Comparison of ENCODE assay signal across 12 cellular contexts in the genomic region with DNA sequence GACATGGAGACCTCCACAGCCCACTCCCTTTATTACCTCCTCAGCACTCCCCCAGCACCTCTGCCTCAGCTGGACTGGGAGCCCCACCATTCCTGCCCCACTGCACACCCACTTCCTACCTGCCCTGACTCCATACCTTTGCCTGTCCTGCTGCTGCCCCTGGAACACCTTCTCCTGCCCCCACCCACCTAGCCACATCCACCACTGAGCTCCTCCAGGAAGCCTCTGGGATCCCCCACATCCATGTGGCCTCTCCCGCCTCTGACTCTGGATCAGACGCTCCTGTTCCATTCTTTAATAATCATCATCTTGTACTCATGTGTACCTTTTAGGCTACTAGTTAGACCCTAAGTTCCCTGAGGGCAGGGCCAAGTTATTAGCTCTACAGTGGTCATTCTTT. TPM values are rescaled to one million over a fixed set of nuclear protein-coding genes. Genes with fewer than 3 reads are reported as not detected.
DNase-seq lines count a peak whose midpoint lies in the region; ATAC-seq and TF ChIP-seq lines count a peak whose summit lies in the region.
"Had no signal": no experiment of that assay in that cellular context is flagged by ENCODE, and none has a peak within 500 bp of the region (broad histone marks: within the 10 kb centered on the region; RNA-seq: fewer than 3 reads in every experiment).

No MANE protein-coding gene starts in this region.

- H3K27me3 ChIP-seq in thyroid gland, result no peaks in the 10 kb centered on the region
- H3K27me3 ChIP-seq: ascending aorta had no signal

- H3K4me1 ChIP-seq in thyroid gland, result peaks cover 59 to 66% of the 10 kb centered on the region in 2 donors

- no peak for TF ChIP-seq POLR2A in thyroid gland (IDR thresholded peaks at IDR 0.05)

- peaks cover 19% of the 10 kb centered on the region for H3K4me1 Mint-ChIP-seq in activated naive CD4-positive, alpha-beta T cell treated with anti-CD3 and anti-CD28 coated beads, Interleukin-2, amount 50 U/mL, for 24 hours

- no peaks in the 10 kb centered on the region for H3K36me3 ChIP-seq in thyroid gland

- ATAC-seq in HG03432 (IDR thresholded peaks at IDR 0.05; ENCODE audit: unreplicated experiment), result no peak
- no peak for ATAC-seq in HG03342 (IDR thresholded peaks at IDR 0.05; ENCODE audit: unreplicated experiment)
- no peak for ATAC-seq in GM19324 (IDR thresholded peaks at IDR 0.05; ENCODE audit: low FRiP score, unreplicated experiment)
- ATAC-seq: mucosa of descending colon had no signal

- H3K4me3 ChIP-seq in thyroid gland (replicated peaks in 1 of 3), result no peak overlapping the region
- H3K4me3 ChIP-seq: ascending aorta, mucosa of descending colon had no signal

- intact Hi-C loops in thyroid gland (cut with DNase I), result no loop called here

- DNase-seq in activated naive CD4-positive, alpha-beta T cell (lab: John Stamatoyannopoulos, UW), result no peak
- DNase-seq in mesenteric fat pad (ENCODE audit: low spot score) (peak; percentile 51), thyroid gland (no peak)
- DNase-seq: mucosa of descending colon, NCI-H2081, SK-N-SH had no signal

- H3K36me3 Mint-ChIP-seq in activated naive CD4-positive, alpha-beta T cell treated with anti-CD3 and anti-CD28 coated beads, Interleukin-2, amount 50 U/mL, for 24 hours, result peaks cover 2% of the 10 kb centered on the region

- WGBS in thyroid gland, 2 donors, result 100% methylated on average over 2 of the region's 2 CpGs

- H3K27ac Mint-ChIP-seq in activated naive CD4-positive, alpha-beta T cell treated with anti-CD3 and anti-CD28 coated beads, Interleukin-2, amount 50 U/mL, for 24 hours, result peak overlapping the region; percentile 88

- H3K4me3 Mint-ChIP-seq in activated naive CD4-positive, alpha-beta T cell treated with anti-CD3 and anti-CD28 coated beads, Interleukin-2, amount 50 U/mL, for 24 hours, result no peak overlapping the region

- H3K27ac ChIP-seq in angular gyrus (ENCODE audit: low read depth, low read length) (peak overlapping the region; percentile 52), thyroid gland (peak overlapping the region; percentile 91 to 99 (median 95))

- no peaks in the 10 kb centered on the region for H3K9me3 Mint-ChIP-seq in activated naive CD4-positive, alpha-beta T cell treated with anti-CD3 and anti-CD28 coated beads, Interleukin-2, amount 50 U/mL, for 24 hours

- H3K27me3 Mint-ChIP-seq in activated naive CD4-positive, alpha-beta T cell treated with anti-CD3 and anti-CD28 coated beads, Interleukin-2, amount 50 U/mL, for 24 hours, result no peaks in the 10 kb centered on the region

- H3K9me3 ChIP-seq in thyroid gland, result no peaks in the 10 kb centered on the region
- H3K9me3 ChIP-seq: ascending aorta, mucosa of descending colon, SK-N-SH had no signal

- no peak for TF ChIP-seq CTCF in thyroid gland (IDR thresholded peaks at IDR 0.05)

RNA-seq across cellular contexts. Expression of a gene that starts 2.2 kb away (rescaled TPM):
- 7.2 TPM for total RNA-seq in mesenteric fat pad
- 10 to 100 TPM; 18.0 to 37.6 (median 34.7) TPM for total RNA-seq in thyroid gland
- total RNA-seq: ascending aorta had no signal
